26 cellular contexts compared by ENCODE assay signal in the genomic region with DNA sequence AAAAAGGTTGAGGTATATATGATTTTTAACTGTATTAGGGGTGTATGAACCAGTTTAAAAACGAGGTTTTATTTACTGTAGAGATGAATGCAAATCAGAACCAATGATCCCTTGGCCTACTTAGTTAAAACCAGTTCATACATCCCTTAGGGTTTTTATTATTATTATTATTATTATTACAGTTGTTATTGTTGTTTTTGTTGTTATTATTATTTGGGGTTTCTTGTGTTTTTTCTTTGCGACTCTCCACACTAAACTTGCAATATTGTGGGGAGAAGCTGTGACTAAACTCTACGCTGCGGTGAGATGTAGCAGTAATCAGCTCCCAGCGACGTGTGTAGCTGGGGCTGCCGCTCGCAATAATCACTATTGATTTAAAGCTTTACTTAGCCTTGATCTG.
"Had no signal": no experiment of that assay in that cellular context is flagged by ENCODE, and none has a peak within 500 bp of the region (broad histone marks: within the 10 kb centered on the region; RNA-seq: fewer than 3 reads in every experiment).

No MANE protein-coding gene starts in this region.

- H3K4me2 ChIP-seq: neural progenitor cell, smooth muscle cell had no signal

- H3K27me3 Mint-ChIP-seq: naive B cell; stimulated activated memory B cell treated with anti-CD40 and anti-IgM and Interleukin-4, amounts not matched to agents 10 μg/mL and 1 μg/mL and 100 μg/mL, for 72 hours; stimulated activated naive CD8-positive, alpha-beta T cell treated with anti-CD3 and anti-CD28 coated beads, Interleukin-15, amount 100 ng/mL, for 72 hours had no signal

- H3K9me3 ChIP-seq: neutrophil, right lobe of liver had no signal

- H3K27ac Mint-ChIP-seq: mesothelial cell of epicardium; natural killer cell; nephron progenitor cell; neural progenitor cell; stimulated activated memory B cell treated with anti-CD40 and anti-IgM and Interleukin-4, amounts not matched to agents 10 μg/mL and 1 μg/mL and 100 μg/mL, for 72 hours; stimulated activated naive CD8-positive, alpha-beta T cell treated with anti-CD3 and anti-CD28 coated beads, Interleukin-15, amount 100 ng/mL, for 72 hours had no signal

- H3K4me3 Mint-ChIP-seq: mesothelial cell of epicardium; natural killer cell; nephron progenitor cell; neural progenitor cell; stimulated activated memory B cell treated with anti-CD40 and anti-IgM and Interleukin-4, amounts not matched to agents 10 μg/mL and 1 μg/mL and 100 μg/mL, for 72 hours; stimulated activated naive CD8-positive, alpha-beta T cell treated with anti-CD3 and anti-CD28 coated beads, Interleukin-15, amount 100 ng/mL, for 72 hours had no signal

- H3K27me3 ChIP-seq: neural progenitor cell, neutrophil, right lobe of liver, tibial nerve, upper lobe of left lung, vagina had no signal

- H3K9ac ChIP-seq: neural progenitor cell, parathyroid adenoma had no signal

- H2AFZ ChIP-seq: neural progenitor cell, parathyroid adenoma had no signal

- H3K4me1 ChIP-seq: neural progenitor cell, psoas muscle, vagina had no signal

- H3K79me2 ChIP-seq: parathyroid adenoma had no signal

- ATAC-seq: natural killer cell; psoas muscle; right lobe of liver; stimulated activated memory B cell treated with anti-CD40 and anti-IgM and Interleukin-4, amounts not matched to agents 10 μg/mL and 1 μg/mL and 100 μg/mL, for 72 hours; stimulated activated naive CD8-positive, alpha-beta T cell treated with anti-CD3 and anti-CD28 coated beads, Interleukin-15, amount 100 ng/mL, for 72 hours had no signal

- H3K9me3 Mint-ChIP-seq: mesothelial cell of epicardium; naive B cell; natural killer cell; neural progenitor cell; stimulated activated memory B cell treated with anti-CD40 and anti-IgM and Interleukin-4, amounts not matched to agents 10 μg/mL and 1 μg/mL and 100 μg/mL, for 72 hours had no signal

- DNase-seq: islet precursor cell; left ventricle myocardium inferior; mesendoderm; naive B cell; natural killer cell; nephron progenitor cell; occipital lobe; psoas muscle; stimulated activated CD4-positive, alpha-beta T cell treated with anti-CD3 and anti-CD28 coated beads, Interleukin-1b, Interleukin-23, amount 100 ng/mL, for 48 hours; stimulated activated CD4-positive, alpha-beta T cell treated with anti-CD3 and anti-CD28 coated beads, Interleukin-2, amount 100 ng/mL, for 48 hours; stimulated activated CD4-positive, alpha-beta T cell treated with anti-CD3 and anti-CD28 coated beads, Interleukin-4, amount 100 ng/mL, for 4 hours; stimulated activated CD8-positive, alpha-beta memory T cell treated with anti-CD3 and anti-CD28 coated beads, Interleukin-4, amount 100 ng/mL, for 48 hours; stimulated activated naive CD4-positive, alpha-beta T cell treated with Interleukin-2 at 50 U/mL for 16 hours; stimulated activated naive CD8-positive, alpha-beta T cell treated with anti-CD3 and anti-CD28 coated beads, Interleukin-15, amount 100 ng/mL, for 72 hours; substantia nigra; upper lobe of left lung had no signal

- H3K36me3 ChIP-seq: neural progenitor cell had no signal

- H3K4me3 ChIP-seq: left ventricle myocardium inferior, lung, neural progenitor cell, psoas muscle, right lobe of liver, smooth muscle cell, tibial nerve, upper lobe of left lung, vagina had no signal

- H3K4me1 Mint-ChIP-seq: mesothelial cell of epicardium; neural progenitor cell; stimulated activated naive CD8-positive, alpha-beta T cell treated with anti-CD3 and anti-CD28 coated beads, Interleukin-15, amount 100 ng/mL, for 72 hours had no signal

- H3K27ac ChIP-seq: left ventricle myocardium inferior, neural progenitor cell, neutrophil, parathyroid adenoma, psoas muscle, right lobe of liver, tibial nerve, upper lobe of left lung, vagina had no signal
